Comparison of ENCODE assay signal across 8 cellular contexts in the genomic region with DNA sequence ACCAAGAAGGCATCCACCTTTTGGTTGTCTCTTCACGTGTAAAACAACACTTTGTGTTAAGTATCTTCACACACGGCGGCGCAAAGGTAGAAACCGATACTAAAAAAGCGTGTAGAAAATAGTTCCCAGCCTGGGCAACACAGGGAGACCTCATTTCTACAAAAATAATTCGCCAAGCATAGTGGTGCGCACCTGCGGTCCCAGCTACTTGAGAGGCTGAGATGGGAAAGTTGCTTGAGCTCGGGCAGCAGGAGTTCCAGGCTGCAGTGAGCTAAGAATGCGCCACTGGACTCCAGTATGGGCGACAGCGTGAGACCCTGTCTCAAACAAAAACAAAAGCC. TPM values are rescaled to one million over a fixed set of nuclear protein-coding genes. Genes with fewer than 3 reads are reported as not detected.
DNase-seq lines count a peak whose midpoint lies in the region; ATAC-seq and TF ChIP-seq lines count a peak whose summit lies in the region.

No MANE protein-coding gene starts in this region.

- H3K9ac ChIP-seq in BLaER1 treated with 17β-estradiol and CSF1 and Interleukin-3, amounts not matched to agents 10 nM and 100 nM, result peak overlapping the region; percentile 91 to 99 (median 96)
- H3K9ac ChIP-seq in duodenal mucosa (ENCODE audit: low read depth in 1 of 2, low read length in 2 of 2) (peak overlapping the region; percentile 87 to 93), neural cell (ENCODE audit: low read length) (peak overlapping the region; percentile 94)

- H4K20me1 ChIP-seq in BLaER1 treated with 17β-estradiol and CSF1 and Interleukin-3, amounts not matched to agents 10 nM and 100 nM, result peaks cover 4 to 27% (median 11%) of the 10 kb centered on the region in 11 experiments; a peak in 16 of 22 replicates
- no peaks in the 10 kb centered on the region for H4K20me1 ChIP-seq in neural cell (ENCODE audit: insufficient read depth)

- peak overlapping the region; percentile 99 to 100 (median 100) for H3K27ac Mint-ChIP-seq in IgD-negative memory B cell

- H3K36me3 Mint-ChIP-seq in IgD-negative memory B cell, result peaks cover 2% of the 10 kb centered on the region

- H3K9me2 ChIP-seq in neural cell (ENCODE audit: insufficient read depth, low read length), result no peaks in the 10 kb centered on the region

- peak overlapping the region; percentile 81 to 99 (median 95) for H3K4me3 ChIP-seq in BLaER1 treated with 17β-estradiol and CSF1 and Interleukin-3, amounts not matched to agents 10 nM and 100 nM
- H3K4me3 ChIP-seq in duodenal mucosa (ENCODE audit: low read depth in 1 of 2, low read length in 2 of 2), result peak overlapping the region; percentile 89 to 96
- peak overlapping the region; percentile 84 for H3K4me3 ChIP-seq in neural cell (ENCODE audit: low read length)

- H3K27ac ChIP-seq in BLaER1 treated with 17β-estradiol and CSF1 and Interleukin-3, amounts not matched to agents 10 nM and 100 nM, result peak overlapping the region; percentile 87 to 99 (median 96)
- H3K27ac ChIP-seq in duodenal mucosa (ENCODE audit: low read depth, low read length) (peak overlapping the region; percentile 96), neural cell (ENCODE audit: low read length) (peak overlapping the region; percentile 97)

- TF ChIP-seq CTCF in neural cell (IDR thresholded peaks at IDR 0.05; ENCODE audit: poor library complexity, severe bottlenecking), result no peak

- peak overlapping the region; percentile 97 for H2AFZ ChIP-seq in neural cell (ENCODE audit: low read depth, low read length)

- H3K9me3 ChIP-seq in BLaER1 treated with 17β-estradiol and CSF1 and Interleukin-3, amounts not matched to agents 10 nM and 100 nM (replicated peaks in 1 of 11), result no peaks in the 10 kb centered on the region
- H3K9me3 ChIP-seq in duodenal mucosa (ENCODE audit: control insufficient read depth in 1 of 2, low read length in 2 of 2), result no peaks in the 10 kb centered on the region
- no peaks in the 10 kb centered on the region for H3K9me3 ChIP-seq in neural cell (ENCODE audit: low read length)

- H3K4me2 ChIP-seq in BLaER1 treated with 17β-estradiol and CSF1 and Interleukin-3, amounts not matched to agents 10 nM and 100 nM, result peak overlapping the region; percentile 75 to 94 (median 84)
- H3K4me2 ChIP-seq in neural cell (ENCODE audit: low read length), result peak overlapping the region; percentile 85

- peak; percentile 29 for ATAC-seq in GM21528 (IDR thresholded peaks at IDR 0.05; ENCODE audit: low FRiP score, unreplicated experiment)

- peak overlapping the region; percentile 98 to 99 (median 98) for H3K4me3 Mint-ChIP-seq in IgD-negative memory B cell

- no peaks in the 10 kb centered on the region for H3K27me3 Mint-ChIP-seq in IgD-negative memory B cell

- TF ChIP-seq RAD21 in neural cell (conservative IDR thresholded peaks at IDR 0.05), result no peak

- DNase-seq in HuH-7.5 (ENCODE audit: low spot score) (no peak), AML-193 (lab: John Stamatoyannopoulos, UW) (no peak), GM03348 (ENCODE audit: low spot score) (no peak)

- H3K36me3 ChIP-seq in BLaER1 treated with 17β-estradiol and CSF1 and Interleukin-3, amounts not matched to agents 10 nM and 100 nM, result peaks cover 0 to 12% (median 6%) of the 10 kb centered on the region in 11 experiments; a peak in 6 of 22 replicates
- H3K36me3 ChIP-seq in duodenal mucosa (ENCODE audit: control insufficient read depth in 1 of 2, insufficient read depth in 2 of 2, low read length in 2 of 2), result peaks cover 0 to under 1% of the 10 kb centered on the region in 2 donors
- no peaks in the 10 kb centered on the region for H3K36me3 ChIP-seq in neural cell (ENCODE audit: insufficient read depth, low read length)

- peaks cover 17 to 36% (median 31%) of the 10 kb centered on the region in 10 experiments for H3K4me1 ChIP-seq in BLaER1 treated with 17β-estradiol and CSF1 and Interleukin-3, amounts not matched to agents 10 nM and 100 nM
- H3K4me1 ChIP-seq in duodenal mucosa (ENCODE audit: control insufficient read depth in 1 of 2, insufficient read depth in 2 of 2, low read length in 2 of 2), result peaks cover 6 to 14% of the 10 kb centered on the region in 2 donors

- H3K27me3 ChIP-seq in BLaER1 treated with 17β-estradiol and CSF1 and Interleukin-3, amounts not matched to agents 10 nM and 100 nM, result no peaks in the 10 kb centered on the region
- no peaks in the 10 kb centered on the region for H3K27me3 ChIP-seq in duodenal mucosa (ENCODE audit: control insufficient read depth in 1 of 2, insufficient read depth in 2 of 2, low read length in 2 of 2)
- H3K27me3 ChIP-seq in neural cell (ENCODE audit: insufficient read depth, low read depth, low read length), result no peaks in the 10 kb centered on the region

- peaks cover 5% of the 10 kb centered on the region for H3F3A ChIP-seq in neural cell (ENCODE audit: insufficient read depth, low read length, poor library complexity, severe bottlenecking)

- peaks cover 26% of the 10 kb centered on the region for H3K79me2 ChIP-seq in neural cell (replicated peaks; ENCODE audit: insufficient read depth, low read length)

- peaks cover 0 to 3% (median 0%) of the 10 kb centered on the region in 3 donors for H3K9me3 Mint-ChIP-seq in IgD-negative memory B cell

- H3K4me1 Mint-ChIP-seq in IgD-negative memory B cell, result peaks cover 14 to 37% (median 23%) of the 10 kb centered on the region in 3 donors

- no peak for TF ChIP-seq EP300 in neural cell (conservative IDR thresholded peaks at IDR 0.05; ENCODE audit: poor library complexity, severe bottlenecking)

TF ChIP-seq in neural cell, 6 proteins besides CTCF, POLR2A, EP300 and RAD21:
- TF ChIP-seq POLR2AphosphoS5 (IDR thresholded peaks at IDR 0.05) (no peak), TAF1 (IDR thresholded peaks at IDR 0.05; ENCODE audit: low read depth) (no peak), EZH2 (IDR thresholded peaks at IDR 0.05; ENCODE audit: borderline replicate concordance, insufficient read depth, low read length, poor library complexity, severe bottlenecking) (no peak), SMC3 (conservative IDR thresholded peaks at IDR 0.05; ENCODE audit: poor library complexity) (no peak)
- TF ChIP-seq, protein P1, sequence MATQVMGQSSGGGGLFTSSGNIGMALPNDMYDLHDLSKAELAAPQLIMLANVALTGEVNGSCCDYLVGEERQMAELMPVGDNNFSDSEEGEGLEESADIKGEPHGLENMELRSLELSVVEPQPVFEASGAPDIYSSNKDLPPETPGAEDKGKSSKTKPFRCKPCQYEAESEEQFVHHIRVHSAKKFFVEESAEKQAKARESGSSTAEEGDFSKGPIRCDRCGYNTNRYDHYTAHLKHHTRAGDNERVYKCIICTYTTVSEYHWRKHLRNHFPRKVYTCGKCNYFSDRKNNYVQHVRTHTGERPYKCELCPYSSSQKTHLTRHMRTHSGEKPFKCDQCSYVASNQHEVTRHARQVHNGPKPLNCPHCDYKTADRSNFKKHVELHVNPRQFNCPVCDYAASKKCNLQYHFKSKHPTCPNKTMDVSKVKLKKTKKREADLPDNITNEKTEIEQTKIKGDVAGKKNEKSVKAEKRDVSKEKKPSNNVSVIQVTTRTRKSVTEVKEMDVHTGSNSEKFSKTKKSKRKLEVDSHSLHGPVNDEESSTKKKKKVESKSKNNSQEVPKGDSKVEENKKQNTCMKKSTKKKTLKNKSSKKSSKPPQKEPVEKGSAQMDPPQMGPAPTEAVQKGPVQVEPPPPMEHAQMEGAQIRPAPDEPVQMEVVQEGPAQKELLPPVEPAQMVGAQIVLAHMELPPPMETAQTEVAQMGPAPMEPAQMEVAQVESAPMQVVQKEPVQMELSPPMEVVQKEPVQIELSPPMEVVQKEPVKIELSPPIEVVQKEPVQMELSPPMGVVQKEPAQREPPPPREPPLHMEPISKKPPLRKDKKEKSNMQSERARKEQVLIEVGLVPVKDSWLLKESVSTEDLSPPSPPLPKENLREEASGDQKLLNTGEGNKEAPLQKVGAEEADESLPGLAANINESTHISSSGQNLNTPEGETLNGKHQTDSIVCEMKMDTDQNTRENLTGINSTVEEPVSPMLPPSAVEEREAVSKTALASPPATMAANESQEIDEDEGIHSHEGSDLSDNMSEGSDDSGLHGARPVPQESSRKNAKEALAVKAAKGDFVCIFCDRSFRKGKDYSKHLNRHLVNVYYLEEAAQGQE (IDR thresholded peaks at IDR 0.05; ENCODE audit: borderline replicate concordance), result no peak

RNA-seq across cellular contexts. Expression of gene ERCC5, which starts 0.6 kb away (rescaled TPM):
- polyA plus RNA-seq in IgD-negative memory B cell, result 42.4 TPM
- 43.1 and 67.5 TPM in 2 replicates for polyA plus RNA-seq in neural cell
- polyA minus RNA-seq in neural cell, result 86.2 and 112 TPM in 2 replicates

RNA-seq across cellular contexts. Expression of gene BIVM, which starts 46.3 kb away (rescaled TPM):
- polyA plus RNA-seq in IgD-negative memory B cell, result 6.1 TPM
- polyA plus RNA-seq in neural cell, result 57.7 and 60.7 TPM in 2 replicates
- polyA minus RNA-seq in neural cell, result 48.7 and 49.9 TPM in 2 replicates

RNA-seq across cellular contexts. Expression of gene POGLUT2, which starts 46.5 kb away (rescaled TPM):
- polyA plus RNA-seq in IgD-negative memory B cell (0.44 TPM), neural cell (31.7 and 51.7 TPM in 2 replicates)
- polyA minus RNA-seq in neural cell, result 14.9 and 21.3 TPM in 2 replicates

Comparison
In these comparisons a context has a peak if more than half of its experiments do, and no peak if none do; other contexts are left out.
1. RNA of gene POGLUT2, which starts 46.5 kb away (polyA plus RNA-seq): 31.7 to 51.7 TPM in neural cell; 0.44 TPM in IgD-negative memory B cell (single experiment); every median in the first group is over 10 times any median in the second.
2. Peak in every context shown above with its lines, with median percentiles within 50 percentile points of each other: H3K27ac ChIP-seq, H3K4me3 ChIP-seq and H3K9ac ChIP-seq.